ENCODE assay signal across 1 cellular context in the genomic region with DNA sequence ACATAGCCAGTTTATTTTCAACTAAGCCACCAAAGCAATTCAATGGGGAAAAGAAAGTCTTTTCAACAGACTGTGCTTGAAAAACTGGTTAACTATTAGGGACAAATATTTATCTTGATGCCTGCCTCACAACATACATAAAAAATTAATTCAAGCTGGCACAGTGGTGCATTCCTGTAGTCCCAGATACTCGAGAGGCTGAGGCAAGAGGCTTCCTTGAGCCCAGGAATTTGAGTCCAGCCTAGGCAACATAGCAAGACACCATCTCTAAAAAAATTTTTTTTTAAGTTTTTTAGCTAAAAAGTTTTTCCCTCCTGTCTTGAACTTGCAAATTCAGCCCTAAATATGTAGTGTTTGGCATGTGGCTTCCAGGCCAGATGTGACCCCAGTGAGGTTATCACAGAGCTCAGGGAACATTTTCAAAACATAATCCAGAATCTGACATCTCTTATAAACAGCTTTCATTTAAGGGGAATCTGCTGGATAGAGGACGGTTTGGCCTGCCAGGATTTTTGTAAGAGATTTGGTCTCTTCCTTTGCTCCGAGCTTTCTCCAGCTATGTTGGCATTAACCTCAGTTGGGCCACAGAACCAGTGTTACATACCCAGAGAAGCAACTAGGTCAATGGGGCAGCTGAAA.
A peak's percentile ranks its signal among the peaks of the same experiment; 100 is the strongest.
TF ChIP-seq lines count a peak whose summit lies in the region.

No MANE protein-coding gene starts in this region.

TF ChIP-seq in SK-N-SH, 30 proteins besides CTCF, POLR2A, EP300 and RAD21:
- no peak for TF ChIP-seq ELF1 (IDR thresholded peaks at IDR 0.05)
- TF ChIP-seq TAF1 (IDR thresholded peaks at IDR 0.05; ENCODE audit: borderline replicate concordance, low read depth, low read length) = no peak
- no peak for TF ChIP-seq RXRA (IDR thresholded peaks at IDR 0.05; ENCODE audit: borderline replicate concordance, low read depth)
- TF ChIP-seq REST (IDR thresholded peaks at IDR 0.05; ENCODE audit: low read depth, low read length) = no peak
- no peak for TF ChIP-seq RFX5 (IDR thresholded peaks at IDR 0.05; ENCODE audit: low read length)
- no peak for TF ChIP-seq SMC3 (IDR thresholded peaks at IDR 0.05; ENCODE audit: low read depth, low read length)
- no peak for TF ChIP-seq RCOR1 (IDR thresholded peaks at IDR 0.05; ENCODE audit: low read length)
- TF ChIP-seq SIN3A (IDR thresholded peaks at IDR 0.05; ENCODE audit: borderline replicate concordance, low read depth, low read length) = no peak
- no peak for TF ChIP-seq CHD2 (IDR thresholded peaks at IDR 0.05; ENCODE audit: low read length, partially characterized antibody)
- no peak for TF ChIP-seq POLR2AphosphoS5 (IDR thresholded peaks at IDR 0.05; ENCODE audit: low read depth, low read length)
- peak; percentile 28; the same call in 1 of the 2 replicates for TF ChIP-seq PBX3 (IDR thresholded peaks at IDR 0.05)
- no peak for TF ChIP-seq YY1 (IDR thresholded peaks at IDR 0.05; ENCODE audit: low read depth)
- 0 out of 2 replicates have a peak, but pooled peaks have one; percentile 9 for TF ChIP-seq TCF12 (IDR thresholded peaks at IDR 0.05)
- TF ChIP-seq EZH2phosphoT487 (IDR thresholded peaks at IDR 0.05; ENCODE audit: borderline replicate concordance, low read depth) = no peak
- no peak for TF ChIP-seq MAX (IDR thresholded peaks at IDR 0.05; ENCODE audit: low read depth)
- no peak for TF ChIP-seq GATA2 (CRISPR knock-in tag; IDR thresholded peaks at IDR 0.05)
- no peak for TF ChIP-seq NRF1 (IDR thresholded peaks at IDR 0.05; ENCODE audit: low read depth, low read length)
